Comparison of ENCODE assay signal across 20 cellular contexts in the genomic region with DNA sequence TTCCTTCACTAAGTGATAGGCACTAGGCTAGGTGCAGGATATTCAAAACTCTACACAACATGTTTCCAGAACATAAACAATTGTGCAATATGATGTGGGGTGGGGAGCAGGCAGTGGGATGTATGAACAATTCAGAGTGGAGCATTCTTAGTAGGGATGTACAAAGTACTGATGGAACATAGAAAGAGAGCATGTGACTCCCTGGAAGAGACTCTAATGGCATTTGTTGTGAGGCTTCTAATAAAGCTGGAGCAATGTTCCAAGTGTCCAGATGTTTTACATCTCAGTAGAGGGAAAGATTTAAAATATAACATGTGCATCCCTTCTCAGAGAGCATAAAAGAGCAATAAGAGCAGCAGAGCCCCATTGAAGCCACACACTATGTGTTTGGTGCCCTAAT.
DNase-seq lines count a peak whose midpoint lies in the region; ATAC-seq, FAIRE-seq and TF ChIP-seq lines count a peak whose summit lies in the region.
"Had no signal": no experiment of that assay in that cellular context is flagged by ENCODE, and none has a peak within 500 bp of the region (broad histone marks: within the 10 kb centered on the region; RNA-seq: fewer than 3 reads in every experiment).

No MANE protein-coding gene starts in this region.

- peaks cover 11% of the 10 kb centered on the region for H3K4me1 Mint-ChIP-seq in nephron
- no peaks in the 10 kb centered on the region for H3K4me1 Mint-ChIP-seq in T-cell
- H3K4me1 Mint-ChIP-seq in GM23338: peaks cover 5% of the 10 kb centered on the region
- H3K4me1 Mint-ChIP-seq: B cell; CD4-positive, CD25-positive, alpha-beta regulatory T cell had no signal

- no peak overlapping the region for H3K4me2 ChIP-seq in GM23338
- H3K4me2 ChIP-seq: BLaER1 had no signal

- POLR2A ChIA-PET in T-cell (lab: Charles Lee): no interaction called here

- CTCF ChIA-PET in T-cell (lab: Charles Lee): no interaction called here

- 0 out of 2 replicates have a peak, but pooled peaks cover 2% of the 10 kb centered on the region for H3K9me2 ChIP-seq in GM23338 (ENCODE audit: insufficient read depth)

- H3K4me3 ChIP-seq in fibroblast of mammary gland (ENCODE audit: control insufficient read depth, low read depth, low read length): no peak overlapping the region
- H3K4me3 ChIP-seq in GM23338: no peak overlapping the region
- H3K4me3 ChIP-seq: BLaER1, GM23248 had no signal

- H3K4me3 Mint-ChIP-seq in nephron (no peak overlapping the region), T-cell (no peak overlapping the region), GM23338 (no peak overlapping the region)
- H3K4me3 Mint-ChIP-seq: B cell; CD4-positive, CD25-positive, alpha-beta regulatory T cell; CD8-positive, alpha-beta T cell; H9 had no signal

- ATAC-seq in T-cell (replicated peaks in 1 of 4) (no peak), GM23338 (no peak)
- ATAC-seq: CD8-positive, alpha-beta T cell; HCT116 had no signal

- no peaks in the 10 kb centered on the region for H3K27me3 ChIP-seq in GM23338 (ENCODE audit: insufficient read depth)
- H3K27me3 ChIP-seq: BLaER1 had no signal

- H3K9me3 Mint-ChIP-seq in nephron (no peaks in the 10 kb centered on the region), T-cell (peaks cover 0 to 16% (median 7%) of the 10 kb centered on the region in 3 donors), GM23338 (no peaks in the 10 kb centered on the region)
- H3K9me3 Mint-ChIP-seq: CD8-positive, alpha-beta T cell; H9 had no signal

- H3K36me3 ChIP-seq in GM23338 (ENCODE audit: insufficient read depth): no peaks in the 10 kb centered on the region
- H3K36me3 ChIP-seq: BLaER1 had no signal

- H3K27me3 Mint-ChIP-seq in nephron (ENCODE audit: low read depth): peaks cover 8% of the 10 kb centered on the region
- H3K27me3 Mint-ChIP-seq in T-cell: no peaks in the 10 kb centered on the region
- H3K27me3 Mint-ChIP-seq in GM23338 (ENCODE audit: insufficient read depth, low read depth, poor library complexity): no peaks in the 10 kb centered on the region
- H3K27me3 Mint-ChIP-seq: B cell; CD4-positive, CD25-positive, alpha-beta regulatory T cell had no signal

- H3K27ac ChIP-seq in GM23338 (ENCODE audit: low read depth): no peak overlapping the region
- H3K27ac ChIP-seq: BLaER1, C4-2B, GM23248 had no signal

- H3F3A ChIP-seq in GM23338 (replicated peaks; ENCODE audit: low read depth): no peaks in the 10 kb centered on the region

- TF ChIP-seq CTCF in fibroblast of mammary gland (conservative IDR thresholded peaks at IDR 0.05; ENCODE audit: control insufficient read depth, insufficient read depth, low read depth, low read length): no peak
- no peak for TF ChIP-seq CTCF in nephron (IDR thresholded peaks at IDR 0.05; ENCODE audit: unreplicated experiment in 3 of 3)
- TF ChIP-seq CTCF in GM23338 (conservative IDR thresholded peaks at IDR 0.05; ENCODE audit: low read depth in 2 of 2): no peak

- no peak for TF ChIP-seq POLR2A in GM12891 (IDR thresholded peaks at IDR 0.05; ENCODE audit: low read depth, low read length)

- H2AFZ ChIP-seq in GM23338: no peak overlapping the region
- H2AFZ ChIP-seq: GM23248 had no signal

- DNase-seq in fibroblast of mammary gland (ENCODE audit: low read depth) (peak; percentile 17), left kidney (ENCODE audit: low read depth, low spot score) (peak; percentile 42), T-cell (no peak), GM23338 (ENCODE audit: low spot score) (no peak), GM12891 (ENCODE audit: insufficient read length, low spot score) (no peak), iPS-NIHi7 (ENCODE audit: extremely low spot score) (no peak)
- DNase-seq: Caco-2; CD4-positive, CD25-positive, alpha-beta regulatory T cell; CD8-positive, alpha-beta T cell; DMS153; DND-41; H9 had no signal

- H3K27ac Mint-ChIP-seq in nephron (peak overlapping the region in 2 of 3 experiments; percentile 2 to 17), T-cell (no peak overlapping the region), GM23338 (no peak overlapping the region)
- H3K27ac Mint-ChIP-seq: B cell; CD4-positive, CD25-positive, alpha-beta regulatory T cell; CD8-positive, alpha-beta T cell; H9 had no signal

- H3K36me3 Mint-ChIP-seq in nephron (ENCODE audit: low read depth): no peaks in the 10 kb centered on the region
- no peaks in the 10 kb centered on the region for H3K36me3 Mint-ChIP-seq in T-cell
- H3K36me3 Mint-ChIP-seq in GM23338 (ENCODE audit: low read depth): no peaks in the 10 kb centered on the region
- H3K36me3 Mint-ChIP-seq: CD4-positive, CD25-positive, alpha-beta regulatory T cell; CD8-positive, alpha-beta T cell had no signal

- no peaks in the 10 kb centered on the region for H4K20me1 ChIP-seq in GM23338 (replicated peaks; ENCODE audit: insufficient read depth)
- H4K20me1 ChIP-seq: BLaER1 had no signal

- H3K4me1 ChIP-seq in GM23338 (ENCODE audit: insufficient read depth): no peaks in the 10 kb centered on the region
- H3K4me1 ChIP-seq: BLaER1, Caco-2 had no signal

- H3K79me2 ChIP-seq in GM23338 (replicated peaks; ENCODE audit: insufficient read depth): no peaks in the 10 kb centered on the region

- FAIRE-seq in GM12891 (lab: Jason Lieb, UNC): no peak
- FAIRE-seq: G401.6, GM19239 had no signal

TF ChIP-seq in GM12891, 5 proteins besides CTCF, POLR2A, EP300 and RAD21:
- TF ChIP-seq PAX5 (IDR thresholded peaks at IDR 0.05; ENCODE audit: insufficient read depth, low read length, severe bottlenecking): no peak
- no peak for TF ChIP-seq TAF1 (IDR thresholded peaks at IDR 0.05; ENCODE audit: low read depth, low read length)
- TF ChIP-seq POU2F2 (IDR thresholded peaks at IDR 0.05; ENCODE audit: low read depth, low read length): no peak
- no peak for TF ChIP-seq POLR2AphosphoS5 (IDR thresholded peaks at IDR 0.05; ENCODE audit: low read depth, low read length)
- no peak for TF ChIP-seq SPI1 (IDR thresholded peaks at IDR 0.05; ENCODE audit: low read depth, low read length)
TF ChIP-seq in GM12891: peak in this region for 0.

Comparison
In these comparisons a context has a peak if more than half of its experiments do, and no peak if none do; other contexts are left out.
1. DNase-seq: peak in fibroblast of mammary gland (single experiment) and left kidney (single experiment); none in T-cell (0 of 34), GM23338 (single experiment), GM12891 (single experiment) and iPS-NIHi7 (single experiment).
2. H3K27ac Mint-ChIP-seq: peak in nephron (2 of 3); none in T-cell (0 of 2) and GM23338 (single experiment).